ENCODE assay signal across 8 cellular contexts in genomic region chr13:44989941-44990340, GRCh38. TPM values are rescaled to one million over a fixed set of nuclear protein-coding genes. Genes with fewer than 3 reads are reported as not detected.
DNase-seq lines count a peak whose midpoint lies in the region; ATAC-seq and TF ChIP-seq lines count a peak whose summit lies in the region.

No MANE protein-coding gene starts in this region.

- H3K9me3 ChIP-seq in cardiac muscle cell (ENCODE audit: low read depth) (no peaks in the 10 kb centered on the region), SJCRH30 (replicated peaks) (no peaks in the 10 kb centered on the region)

- H3K4me1 ChIP-seq in cardiac muscle cell (ENCODE audit: low read depth): peaks cover 14% of the 10 kb centered on the region
- no peaks in the 10 kb centered on the region for H3K4me1 ChIP-seq in SJCRH30

- no peak for ATAC-seq in GM19463 (IDR thresholded peaks at IDR 0.05; ENCODE audit: unreplicated experiment)

- peak overlapping the region; percentile 100 for H3K27ac Mint-ChIP-seq in neural crest cell (ENCODE audit: unreplicated experiment)

- H3K36me3 ChIP-seq in cardiac muscle cell (peaks cover 6% of the 10 kb centered on the region), SJCRH30 (peaks cover 7% of the 10 kb centered on the region; the same call in 1 of the 2 replicates)

- H3K27me3 Mint-ChIP-seq in neural crest cell (ENCODE audit: low read depth): no peaks in the 10 kb centered on the region

- H3K27me3 ChIP-seq in cardiac muscle cell (no peaks in the 10 kb centered on the region), SJCRH30 (no peaks in the 10 kb centered on the region)

- H3K27ac ChIP-seq in cardiac muscle cell (peak overlapping the region; percentile 98), SJCRH30 (peak overlapping the region; percentile 73), epithelial cell of prostate (peak overlapping the region; percentile 68)

- H3K4me3 ChIP-seq in cardiac muscle cell: peak overlapping the region; percentile 93
- peak overlapping the region; percentile 94 for H3K4me3 ChIP-seq in SJCRH30

- peaks cover 2% of the 10 kb centered on the region for H3K36me3 Mint-ChIP-seq in neural crest cell (ENCODE audit: low read depth)

- H3K9me3 Mint-ChIP-seq in neural crest cell: no peaks in the 10 kb centered on the region

- DNase-seq in cardiac muscle cell (ENCODE audit: low read depth in 1 of 2, low spot score in 1 of 2): peak; percentile 5 to 6
- DNase-seq in cardiac septum (ENCODE audit: low spot score): no peak
- DNase-seq in SJCRH30: no peak
- no peak for DNase-seq in epithelial cell of prostate (ENCODE audit: low read depth, low spot score)
- no peak for DNase-seq in neural crest cell (ENCODE audit: low read depth, low spot score)
- DNase-seq in Ammon's horn (ENCODE audit: low spot score): no peak
- no peak for DNase-seq in NCI-H2196 (lab: John Stamatoyannopoulos, UW; ENCODE audit: unreplicated experiment)

- TF ChIP-seq CTCF in cardiac muscle cell (IDR thresholded peaks at IDR 0.05; ENCODE audit: low read depth, low read length): no peak
- TF ChIP-seq CTCF in neural crest cell (conservative IDR thresholded peaks at IDR 0.05): no peak

- peak overlapping the region; percentile 99 for H3K4me3 Mint-ChIP-seq in neural crest cell

- intact Hi-C loops in cardiac septum (cut with DNase I): no loop called here

- H3K4me1 Mint-ChIP-seq in neural crest cell: peaks cover 47% of the 10 kb centered on the region

RNA-seq across cellular contexts. Expression of gene GPALPP1, which starts 0.6 kb away (rescaled TPM):
- total RNA-seq in cardiac muscle cell (28.3 and 38.7 TPM in 2 replicates), cardiac septum (14.5 TPM), neural crest cell (32.9 and 37.2 TPM in 2 replicates)
- 16.8 and 30.0 TPM in 2 replicates for polyA plus RNA-seq in cardiac muscle cell
- 25.8 and 31.0 TPM in 2 replicates for total RNA-seq in SJCRH30 (2014; rRNA removed; shearing (Covaris generic))

RNA-seq across cellular contexts. Expression of gene NUFIP1, which starts 0.7 kb away (rescaled TPM):
- total RNA-seq in cardiac muscle cell (3.0 and 4.7 TPM in 2 replicates), cardiac septum (2.9 TPM), neural crest cell (11.6 and 12.8 TPM in 2 replicates)
- polyA plus RNA-seq in cardiac muscle cell: 5.7 and 7.5 TPM in 2 replicates
- total RNA-seq in SJCRH30 (2014; rRNA removed; shearing (Covaris generic)): 10.2 and 10.8 TPM in 2 replicates

Comparison
In these comparisons a context has a peak if more than half of its experiments do, and no peak if none do; other contexts are left out.
1. DNase-seq: peak in cardiac muscle cell (2 of 2); none in cardiac septum (single experiment), SJCRH30 (0 of 2), epithelial cell of prostate (single experiment), neural crest cell (single experiment), Ammon's horn (single experiment) and NCI-H2196 (single experiment).
2. Peak in every context shown above with its lines, with median percentiles within 50 percentile points of each other: H3K27ac ChIP-seq.